ENCODE assay signal across 20 cellular contexts in genomic region chrX:81900522-81900921, GRCh38.
"Had no signal": no experiment of that assay in that cellular context is flagged by ENCODE, and none has a peak within 500 bp of the region (broad histone marks: within the 10 kb centered on the region; RNA-seq: fewer than 3 reads in every experiment).

No MANE protein-coding gene starts in this region.

- H3K4me2 ChIP-seq: SK-N-SH had no signal

- FAIRE-seq: HepG2 had no signal

- H3K9me3 ChIP-seq: SK-N-SH had no signal

- DNase-seq: IMR-90, Karpas-422, KG1, NCI-H1092, NCI-H1105 treated with DMSO at 0.1 percent for 48 hours, NCI-H1417 treated with DMSO at 0.1 percent for 48 hours, NCI-H146, NCI-H1694 treated with DMSO at 0.1 percent for 48 hours, NCI-H1930, NCI-H2081, NCI-H2107, NCI-H2227 treated with DMSO at 0.1 percent for 48 hours, NCI-H524, NCI-H526 treated with DMSO at 0.1 percent for 48 hours, NCI-H748 treated with DMSO at 0.1 percent for 48 hours, SHP77, SK-N-SH had no signal

- H3K27ac ChIP-seq: RWPE1 had no signal

- ATAC-seq: HepG2, Panc1 had no signal

- H3K9ac ChIP-seq: SK-N-SH had no signal
